ENCODE assay signal across 1 cellular context in the genomic region with DNA sequence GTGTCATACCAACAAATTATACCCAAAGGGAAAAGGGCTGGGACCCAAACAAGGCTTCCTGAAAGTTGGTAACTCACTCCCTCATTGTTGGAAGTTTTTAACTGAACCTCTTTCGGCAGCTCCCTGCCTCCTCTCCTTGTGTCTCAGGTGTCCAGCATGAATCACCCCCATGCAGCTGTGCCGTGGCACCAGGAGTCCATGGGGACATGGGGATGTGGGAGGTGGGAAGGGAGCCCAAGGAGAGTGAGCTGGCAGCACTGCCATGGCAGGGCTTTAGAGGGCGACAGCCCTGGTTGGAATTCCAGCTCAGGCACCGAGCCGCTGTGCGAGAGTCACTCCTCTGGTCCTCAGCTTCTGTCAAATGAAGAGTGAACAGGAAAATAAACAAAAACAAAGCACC.
TF ChIP-seq lines count a peak whose summit lies in the region.

No MANE protein-coding gene starts in this region.

TF ChIP-seq in K562, 482 proteins besides CTCF, POLR2A, EP300 and RAD21 (continued from another document):
- TF ChIP-seq, protein P1, sequence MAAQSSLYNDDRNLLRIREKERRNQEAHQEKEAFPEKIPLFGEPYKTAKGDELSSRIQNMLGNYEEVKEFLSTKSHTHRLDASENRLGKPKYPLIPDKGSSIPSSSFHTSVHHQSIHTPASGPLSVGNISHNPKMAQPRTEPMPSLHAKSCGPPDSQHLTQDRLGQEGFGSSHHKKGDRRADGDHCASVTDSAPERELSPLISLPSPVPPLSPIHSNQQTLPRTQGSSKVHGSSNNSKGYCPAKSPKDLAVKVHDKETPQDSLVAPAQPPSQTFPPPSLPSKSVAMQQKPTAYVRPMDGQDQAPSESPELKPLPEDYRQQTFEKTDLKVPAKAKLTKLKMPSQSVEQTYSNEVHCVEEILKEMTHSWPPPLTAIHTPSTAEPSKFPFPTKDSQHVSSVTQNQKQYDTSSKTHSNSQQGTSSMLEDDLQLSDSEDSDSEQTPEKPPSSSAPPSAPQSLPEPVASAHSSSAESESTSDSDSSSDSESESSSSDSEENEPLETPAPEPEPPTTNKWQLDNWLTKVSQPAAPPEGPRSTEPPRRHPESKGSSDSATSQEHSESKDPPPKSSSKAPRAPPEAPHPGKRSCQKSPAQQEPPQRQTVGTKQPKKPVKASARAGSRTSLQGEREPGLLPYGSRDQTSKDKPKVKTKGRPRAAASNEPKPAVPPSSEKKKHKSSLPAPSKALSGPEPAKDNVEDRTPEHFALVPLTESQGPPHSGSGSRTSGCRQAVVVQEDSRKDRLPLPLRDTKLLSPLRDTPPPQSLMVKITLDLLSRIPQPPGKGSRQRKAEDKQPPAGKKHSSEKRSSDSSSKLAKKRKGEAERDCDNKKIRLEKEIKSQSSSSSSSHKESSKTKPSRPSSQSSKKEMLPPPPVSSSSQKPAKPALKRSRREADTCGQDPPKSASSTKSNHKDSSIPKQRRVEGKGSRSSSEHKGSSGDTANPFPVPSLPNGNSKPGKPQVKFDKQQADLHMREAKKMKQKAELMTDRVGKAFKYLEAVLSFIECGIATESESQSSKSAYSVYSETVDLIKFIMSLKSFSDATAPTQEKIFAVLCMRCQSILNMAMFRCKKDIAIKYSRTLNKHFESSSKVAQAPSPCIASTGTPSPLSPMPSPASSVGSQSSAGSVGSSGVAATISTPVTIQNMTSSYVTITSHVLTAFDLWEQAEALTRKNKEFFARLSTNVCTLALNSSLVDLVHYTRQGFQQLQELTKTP (IDR thresholded peaks at IDR 0.05; ENCODE audit: low read depth in 1 of 2, partially characterized antibody in 2 of 2): no peak
- TF ChIP-seq NUFIP1 (IDR thresholded peaks at IDR 0.05; ENCODE audit: partially characterized antibody) (no peak), U2AF2 (optimal IDR thresholded peaks at IDR 0.05; ENCODE audit: low read depth, low read length) (no peak)
